In the genomic region with DNA sequence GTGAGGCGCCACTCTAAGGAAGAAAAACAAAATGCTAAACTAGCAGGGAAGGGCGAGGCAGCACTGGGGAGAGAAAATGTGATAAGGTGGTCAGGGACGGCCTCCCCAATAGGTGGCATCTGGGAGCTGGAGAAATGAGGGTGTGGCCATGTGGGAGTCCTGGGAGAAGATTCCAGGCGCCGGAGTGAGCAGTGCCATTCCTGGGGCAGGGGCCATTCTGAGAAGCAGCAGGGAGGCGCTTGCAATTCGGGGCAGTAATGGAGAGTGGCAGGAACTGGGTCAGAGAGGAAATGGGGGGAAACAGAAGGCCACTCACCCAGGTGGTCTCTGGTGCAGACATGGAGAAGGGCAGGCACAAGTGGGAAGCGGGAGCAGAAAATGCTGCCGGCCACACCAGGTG, we compare ENCODE assay signal across 14 cellular contexts.
DNase-seq lines count a peak whose midpoint lies in the region; ATAC-seq and TF ChIP-seq lines count a peak whose summit lies in the region.
"Had no signal": no experiment of that assay in that cellular context is flagged by ENCODE, and none has a peak within 500 bp of the region (broad histone marks: within the 10 kb centered on the region; RNA-seq: fewer than 3 reads in every experiment).

No MANE protein-coding gene starts in this region.

- no peak overlapping the region for H2AFZ ChIP-seq in neural progenitor cell (replicated peaks)

- POLR2A ChIA-PET in activated CD8-positive, alpha-beta T cell treated with anti-CD3 and anti-CD28 coated beads for 36 hours (lab: Charles Lee): no interaction called here

- peak overlapping the region in 9 of 12 donors; percentile 19 to 78 (median 64) for H3K27ac ChIP-seq in heart left ventricle
- no peak overlapping the region for H3K27ac ChIP-seq in neural progenitor cell
- H3K27ac ChIP-seq: spleen had no signal

- no peak overlapping the region for H3K4me3 Mint-ChIP-seq in neural progenitor cell
- H3K4me3 Mint-ChIP-seq in activated T-cell treated with anti-CD3 and anti-CD28 coated beads, Interleukin-2, amount 50 U/mL, for 4 hours: no peak overlapping the region
- H3K4me3 Mint-ChIP-seq in activated CD8-positive, alpha-beta T cell treated with anti-CD3 and anti-CD28 coated beads for 36 hours: no peak overlapping the region
- H3K4me3 Mint-ChIP-seq: CD4-positive, alpha-beta memory T cell had no signal

- no peak overlapping the region for H3K9ac ChIP-seq in neural progenitor cell

- CTCF ChIA-PET in activated CD8-positive, alpha-beta T cell treated with anti-CD3 and anti-CD28 coated beads for 36 hours (lab: Charles Lee): no interaction called here

- H3K27ac Mint-ChIP-seq in neural progenitor cell: no peak overlapping the region
- H3K27ac Mint-ChIP-seq in activated CD8-positive, alpha-beta T cell treated with anti-CD3 and anti-CD28 coated beads for 36 hours: no peak overlapping the region
- H3K27ac Mint-ChIP-seq: IgD-negative memory B cell had no signal

- intact Hi-C loops in heart left ventricle (cut with DNase I): loop anchor here in 1 of 10 donors (10.0 kb wide), 1 partner anchor 113 kb away; the partner anchor contains the start of gene VSTM4
- intact Hi-C loops in activated CD8-positive, alpha-beta T cell treated with anti-CD3 and anti-CD28 coated beads for 36 hours (cut with micrococcal nuclease): no loop called here

- no peaks in the 10 kb centered on the region for H3F3A ChIP-seq in neural progenitor cell (ENCODE audit: low read depth)

- H3K9me3 ChIP-seq in heart left ventricle (no peaks in the 10 kb centered on the region), neural progenitor cell (ENCODE audit: low read depth) (no peaks in the 10 kb centered on the region)

- no peaks in the 10 kb centered on the region for H4K20me1 ChIP-seq in neural progenitor cell (ENCODE audit: low read depth)

- DNase-seq in H7 (peak; percentile 87), NCI-H748 treated with DMSO at 0.1 percent for 48 hours (lab: John Stamatoyannopoulos, UW) (peak; percentile 10), heart left ventricle (peak in 1 of 5 donors; percentile 45), neural progenitor cell (ENCODE audit: low spot score) (peak; percentile 53), GM13976 (ENCODE audit: low spot score) (no peak)
- no peak for DNase-seq in activated T-cell treated with anti-CD3 and anti-CD28 coated beads, Interleukin-2, amount 50 U/mL, for 4 hours
- DNase-seq in activated CD8-positive, alpha-beta T cell treated with anti-CD3 and anti-CD28 coated beads for 36 hours: no peak
- DNase-seq: anterior cingulate cortex; CD4-positive, alpha-beta memory T cell; hypothalamus; NCI-H226; spleen had no signal

- H3K36me3 Mint-ChIP-seq in neural progenitor cell: peaks cover 1% of the 10 kb centered on the region
- H3K36me3 Mint-ChIP-seq in activated T-cell treated with anti-CD3 and anti-CD28 coated beads, Interleukin-2, amount 50 U/mL, for 4 hours (ENCODE audit: insufficient read depth): no peaks in the 10 kb centered on the region
- H3K36me3 Mint-ChIP-seq in activated CD8-positive, alpha-beta T cell treated with anti-CD3 and anti-CD28 coated beads for 36 hours (ENCODE audit: low read depth): no peaks in the 10 kb centered on the region

- in situ Hi-C loops in GM13976 (cut with MboI; ENCODE audit: low sequenced_read_pairs, unreplicated experiment): no loop called here

- no peaks in the 10 kb centered on the region for H3K36me3 ChIP-seq in H7 (replicated peaks; ENCODE audit: control insufficient read depth, insufficient read depth, low read length)
- no peaks in the 10 kb centered on the region for H3K36me3 ChIP-seq in heart left ventricle
- no peaks in the 10 kb centered on the region for H3K36me3 ChIP-seq in neural progenitor cell
- H3K36me3 ChIP-seq: spleen had no signal

- H3K27me3 Mint-ChIP-seq in neural progenitor cell (ENCODE audit: insufficient read depth, low read depth): no peaks in the 10 kb centered on the region
- H3K27me3 Mint-ChIP-seq in activated T-cell treated with anti-CD3 and anti-CD28 coated beads, Interleukin-2, amount 50 U/mL, for 4 hours (ENCODE audit: low read depth): peaks cover 1% of the 10 kb centered on the region
- H3K27me3 Mint-ChIP-seq in activated CD8-positive, alpha-beta T cell treated with anti-CD3 and anti-CD28 coated beads for 36 hours: peaks cover 1% of the 10 kb centered on the region

- peak; percentile 52 to 84 (median 72) for ATAC-seq in heart left ventricle
- no peak for ATAC-seq in activated T-cell treated with anti-CD3 and anti-CD28 coated beads, Interleukin-2, amount 50 U/mL, for 4 hours
- no peak for ATAC-seq in activated CD8-positive, alpha-beta T cell treated with anti-CD3 and anti-CD28 coated beads for 36 hours
- no peak for ATAC-seq in HG03571 (IDR thresholded peaks at IDR 0.05; ENCODE audit: unreplicated experiment)

- peaks cover 15% of the 10 kb centered on the region for H3K4me1 Mint-ChIP-seq in neural progenitor cell
- H3K4me1 Mint-ChIP-seq in activated T-cell treated with anti-CD3 and anti-CD28 coated beads, Interleukin-2, amount 50 U/mL, for 4 hours (ENCODE audit: low read depth): no peaks in the 10 kb centered on the region
- no peaks in the 10 kb centered on the region for H3K4me1 Mint-ChIP-seq in activated CD8-positive, alpha-beta T cell treated with anti-CD3 and anti-CD28 coated beads for 36 hours (ENCODE audit: low read depth)

- TF ChIP-seq POLR2A in heart left ventricle (IDR thresholded peaks at IDR 0.05): no peak

- 62 to 69% (median 63%) methylated on average over 8 to 9 of the region's 9 CpGs for WGBS in heart left ventricle, 4 donors

- H3K4me1 ChIP-seq in heart left ventricle: peaks cover 0 to 19% (median 11%) of the 10 kb centered on the region in 12 donors
- H3K4me1 ChIP-seq in neural progenitor cell: no peaks in the 10 kb centered on the region

- H3K79me2 ChIP-seq in neural progenitor cell (ENCODE audit: low read depth): no peaks in the 10 kb centered on the region

- peak in 6 of 12 donors; percentile 11 to 46 (median 25) for TF ChIP-seq CTCF in heart left ventricle (IDR thresholded peaks at IDR 0.05)
- peak; percentile 41 for TF ChIP-seq CTCF in neural progenitor cell (IDR thresholded peaks at IDR 0.05)
- TF ChIP-seq CTCF in GM13976 (IDR thresholded peaks at IDR 0.05; ENCODE audit: borderline replicate concordance, control extremely low read depth, extremely low read depth, insufficient read depth, missing control alignments): no peak
- TF ChIP-seq CTCF in activated CD8-positive, alpha-beta T cell treated with anti-CD3 and anti-CD28 coated beads for 36 hours (IDR thresholded peaks at IDR 0.05): no peak

- H3K4me3 ChIP-seq in H7 (ENCODE audit: insufficient read depth, low read depth, low read length) (no peak overlapping the region), heart left ventricle (no peak overlapping the region), neural progenitor cell (no peak overlapping the region)
- H3K4me3 ChIP-seq: spleen had no signal

- H3K27me3 ChIP-seq in H7 (ENCODE audit: control insufficient read depth, insufficient read depth, low read length) (no peaks in the 10 kb centered on the region), heart left ventricle (no peaks in the 10 kb centered on the region), neural progenitor cell (no peaks in the 10 kb centered on the region)

- no peak overlapping the region for H3K4me2 ChIP-seq in neural progenitor cell

- no peaks in the 10 kb centered on the region for H3K9me3 Mint-ChIP-seq in neural progenitor cell
- no peaks in the 10 kb centered on the region for H3K9me3 Mint-ChIP-seq in activated T-cell treated with anti-CD3 and anti-CD28 coated beads, Interleukin-2, amount 50 U/mL, for 4 hours
- H3K9me3 Mint-ChIP-seq in activated CD8-positive, alpha-beta T cell treated with anti-CD3 and anti-CD28 coated beads for 36 hours: no peaks in the 10 kb centered on the region

Comparison
In these comparisons a context has a peak if more than half of its experiments do, and no peak if none do; other contexts are left out.
1. DNase-seq: peak in H7 (single experiment), NCI-H748 treated with DMSO at 0.1 percent for 48 hours (single experiment) and neural progenitor cell (single experiment); none in GM13976 (single experiment), activated T-cell treated with anti-CD3 and anti-CD28 coated beads, Interleukin-2, amount 50 U/mL, for 4 hours (single experiment) and activated CD8-positive, alpha-beta T cell treated with anti-CD3 and anti-CD28 coated beads for 36 hours (single experiment).
2. ATAC-seq: peak in heart left ventricle (4 of 4); none in activated T-cell treated with anti-CD3 and anti-CD28 coated beads, Interleukin-2, amount 50 U/mL, for 4 hours (0 of 2), activated CD8-positive, alpha-beta T cell treated with anti-CD3 and anti-CD28 coated beads for 36 hours (single experiment) and HG03571 (single experiment).